In genomic region chr19:57599377-57599760, GRCh38 we compare ENCODE assay signal across 7 cellular contexts. TPM values are rescaled to one million over a fixed set of nuclear protein-coding genes. Genes with fewer than 3 reads are reported as not detected.
DNase-seq lines count a peak whose midpoint lies in the region; ATAC-seq and TF ChIP-seq lines count a peak whose summit lies in the region.

No MANE protein-coding gene starts in this region.

- intact Hi-C loops in PC-3 (cut with micrococcal nuclease): loop anchor here (1.0 kb wide), 1 partner anchor 20 kb away; no protein-coding TSS in a partner anchor

- H3K27me3 ChIP-seq in PC-3 (ENCODE audit: low read length): no peaks in the 10 kb centered on the region

- H4K20me1 ChIP-seq in PC-3 (ENCODE audit: low read length): no peaks in the 10 kb centered on the region

- TF ChIP-seq CTCF in PC-3 (conservative IDR thresholded peaks at IDR 0.05; ENCODE audit: low read depth, low read length): no peak
- TF ChIP-seq CTCF in foreskin fibroblast (IDR thresholded peaks at IDR 0.05; ENCODE audit: low read depth, low read length): no peak

- H3K27ac Mint-ChIP-seq in stimulated activated memory B cell treated with anti-CD40 and anti-IgM and Interleukin-4, amounts not matched to agents 10 μg/mL and 1 μg/mL and 100 μg/mL, for 72 hours: peak overlapping the region; percentile 36

- peaks cover 19% of the 10 kb centered on the region for H3K79me2 ChIP-seq in PC-3 (ENCODE audit: low read length)

- H3K36me3 Mint-ChIP-seq in stimulated activated memory B cell treated with anti-CD40 and anti-IgM and Interleukin-4, amounts not matched to agents 10 μg/mL and 1 μg/mL and 100 μg/mL, for 72 hours: peaks cover 31% of the 10 kb centered on the region

- H3K4me3 Mint-ChIP-seq in stimulated activated memory B cell treated with anti-CD40 and anti-IgM and Interleukin-4, amounts not matched to agents 10 μg/mL and 1 μg/mL and 100 μg/mL, for 72 hours: peak overlapping the region; percentile 72

- H3K9me3 Mint-ChIP-seq in stimulated activated memory B cell treated with anti-CD40 and anti-IgM and Interleukin-4, amounts not matched to agents 10 μg/mL and 1 μg/mL and 100 μg/mL, for 72 hours: peaks cover 12% of the 10 kb centered on the region

- DNase-seq in PC-3 (no peak), foreskin fibroblast (no peak), NCI-H1105 treated with DMSO at 0.1 percent for 48 hours (lab: John Stamatoyannopoulos, UW) (no peak), NCI-H2081 treated with DMSO at 0.1 percent for 48 hours (lab: John Stamatoyannopoulos, UW) (no peak)

- BruUV-seq in PC-3 (replicated peaks; lab: Mats Ljungman, UMichigan): no TSS peak

- peak overlapping the region; percentile 85 for H2AFZ ChIP-seq in PC-3 (ENCODE audit: low read length)

- H3K4me3 ChIP-seq in PC-3 (ENCODE audit: low read length) (peak overlapping the region; percentile 84), foreskin fibroblast (ENCODE audit: low read depth in 1 of 2, low read length in 2 of 2) (peak overlapping the region; percentile 78 to 84)

- H3K4me2 ChIP-seq in PC-3 (ENCODE audit: low read length): peak overlapping the region; percentile 84

- peaks cover 17% of the 10 kb centered on the region for H3K4me1 Mint-ChIP-seq in stimulated activated memory B cell treated with anti-CD40 and anti-IgM and Interleukin-4, amounts not matched to agents 10 μg/mL and 1 μg/mL and 100 μg/mL, for 72 hours

- peaks cover 29% of the 10 kb centered on the region for H3K9me3 ChIP-seq in PC-3 (ENCODE audit: low read length)

- POLR2A ChIA-PET in PC-3 (lab: Charles Lee; ENCODE audit: unreplicated experiment): no interaction called here

- peaks cover 7% of the 10 kb centered on the region; the same call in 1 of the 2 replicates for H3K4me1 ChIP-seq in PC-3 (ENCODE audit: insufficient read depth, low read length)

- ATAC-seq in GM19463 (IDR thresholded peaks at IDR 0.05; ENCODE audit: unreplicated experiment): peak; percentile 20
- ATAC-seq in PC-3: no peak; the same call in 1 of the 2 replicates
- no peak for ATAC-seq in stimulated activated memory B cell treated with anti-CD40 and anti-IgM and Interleukin-4, amounts not matched to agents 10 μg/mL and 1 μg/mL and 100 μg/mL, for 72 hours
- ATAC-seq in HG03520 (IDR thresholded peaks at IDR 0.05; ENCODE audit: unreplicated experiment): no peak

- H3F3A ChIP-seq in PC-3 (ENCODE audit: low read length, unreplicated experiment): no peaks in the 10 kb centered on the region

- CTCF ChIA-PET in PC-3 (lab: Charles Lee): no interaction called here

- no peaks in the 10 kb centered on the region for H3K27me3 Mint-ChIP-seq in stimulated activated memory B cell treated with anti-CD40 and anti-IgM and Interleukin-4, amounts not matched to agents 10 μg/mL and 1 μg/mL and 100 μg/mL, for 72 hours

- H3K9me2 ChIP-seq in PC-3 (replicated peaks; ENCODE audit: low read length): no peaks in the 10 kb centered on the region

- no peak overlapping the region for H3K27ac ChIP-seq in PC-3 (ENCODE audit: low read length)

- H3K36me3 ChIP-seq in PC-3 (ENCODE audit: low read depth, low read length): peaks cover 31% of the 10 kb centered on the region

- no peak overlapping the region for H3K9ac ChIP-seq in PC-3 (ENCODE audit: low read length)

RNA-seq across cellular contexts. Expression of gene ZNF530, which starts 0.3 kb away (rescaled TPM):
- total RNA-seq in PC-3 (2014; rRNA removed): 15.0 and 16.9 TPM in 2 replicates

RNA-seq across cellular contexts. Expression of gene ZNF134, which starts 14.7 kb away (rescaled TPM):
- 22.2 and 22.3 TPM in 2 replicates for total RNA-seq in PC-3 (2014; rRNA removed)

RNA-seq across cellular contexts. Expression of gene ZIK1, which starts 15.4 kb away (rescaled TPM):
- total RNA-seq in PC-3 (2014; rRNA removed): 0.33 and 0.46 TPM in 2 replicates

RNA-seq across cellular contexts. Expression of gene ZNF416, which starts 20.7 kb away (rescaled TPM):
- 2.4 and 3.6 TPM in 2 replicates for total RNA-seq in PC-3 (2014; rRNA removed)

RNA-seq across cellular contexts. Expression of gene ZNF211, which starts 33.6 kb away (rescaled TPM):
- total RNA-seq in PC-3 (2014; rRNA removed): 9.6 and 10.1 TPM in 2 replicates
